ENCODE assay signal across 1 cellular context in the genomic region with DNA sequence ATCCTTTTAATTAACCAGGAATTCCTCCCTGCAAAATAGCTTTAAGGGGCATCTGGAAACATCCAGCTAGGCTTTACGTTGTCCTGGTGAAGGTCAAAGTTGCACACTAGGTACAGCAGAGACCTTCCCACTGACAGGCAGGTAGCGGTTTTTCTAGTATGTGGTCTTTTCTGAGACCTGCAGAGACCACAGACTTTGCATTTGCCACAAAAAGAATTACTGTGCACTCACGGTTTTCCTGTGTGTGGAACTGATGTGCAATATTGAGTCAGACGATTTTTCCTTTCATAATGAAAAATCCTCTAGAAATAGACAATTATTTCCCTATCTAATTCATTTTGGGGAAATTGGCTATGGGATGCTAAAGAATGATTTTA.
TF ChIP-seq lines count a peak whose summit lies in the region.

No MANE protein-coding gene starts in this region.

TF ChIP-seq in SK-N-SH treated with all-trans-retinoic acid at 6 μM for 48 hours, 23 proteins besides CTCF, POLR2A, EP300 and RAD21 (continued from another document):
- TF ChIP-seq, protein P1, sequence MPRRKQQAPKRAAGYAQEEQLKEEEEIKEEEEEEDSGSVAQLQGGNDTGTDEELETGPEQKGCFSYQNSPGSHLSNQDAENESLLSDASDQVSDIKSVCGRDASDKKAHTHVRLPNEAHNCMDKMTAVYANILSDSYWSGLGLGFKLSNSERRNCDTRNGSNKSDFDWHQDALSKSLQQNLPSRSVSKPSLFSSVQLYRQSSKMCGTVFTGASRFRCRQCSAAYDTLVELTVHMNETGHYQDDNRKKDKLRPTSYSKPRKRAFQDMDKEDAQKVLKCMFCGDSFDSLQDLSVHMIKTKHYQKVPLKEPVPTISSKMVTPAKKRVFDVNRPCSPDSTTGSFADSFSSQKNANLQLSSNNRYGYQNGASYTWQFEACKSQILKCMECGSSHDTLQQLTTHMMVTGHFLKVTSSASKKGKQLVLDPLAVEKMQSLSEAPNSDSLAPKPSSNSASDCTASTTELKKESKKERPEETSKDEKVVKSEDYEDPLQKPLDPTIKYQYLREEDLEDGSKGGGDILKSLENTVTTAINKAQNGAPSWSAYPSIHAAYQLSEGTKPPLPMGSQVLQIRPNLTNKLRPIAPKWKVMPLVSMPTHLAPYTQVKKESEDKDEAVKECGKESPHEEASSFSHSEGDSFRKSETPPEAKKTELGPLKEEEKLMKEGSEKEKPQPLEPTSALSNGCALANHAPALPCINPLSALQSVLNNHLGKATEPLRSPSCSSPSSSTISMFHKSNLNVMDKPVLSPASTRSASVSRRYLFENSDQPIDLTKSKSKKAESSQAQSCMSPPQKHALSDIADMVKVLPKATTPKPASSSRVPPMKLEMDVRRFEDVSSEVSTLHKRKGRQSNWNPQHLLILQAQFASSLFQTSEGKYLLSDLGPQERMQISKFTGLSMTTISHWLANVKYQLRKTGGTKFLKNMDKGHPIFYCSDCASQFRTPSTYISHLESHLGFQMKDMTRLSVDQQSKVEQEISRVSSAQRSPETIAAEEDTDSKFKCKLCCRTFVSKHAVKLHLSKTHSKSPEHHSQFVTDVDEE (CRISPR knock-in tag; IDR thresholded peaks at IDR 0.05): no peak
- TF ChIP-seq ZC3H10 (CRISPR knock-in tag; IDR thresholded peaks at IDR 0.05) (no peak), BACH2 (CRISPR knock-in tag; IDR thresholded peaks at IDR 0.05; ENCODE audit: borderline replicate concordance) (no peak), GLIS3 (CRISPR knock-in tag; IDR thresholded peaks at IDR 0.05) (no peak)
- TF ChIP-seq, protein P2, sequence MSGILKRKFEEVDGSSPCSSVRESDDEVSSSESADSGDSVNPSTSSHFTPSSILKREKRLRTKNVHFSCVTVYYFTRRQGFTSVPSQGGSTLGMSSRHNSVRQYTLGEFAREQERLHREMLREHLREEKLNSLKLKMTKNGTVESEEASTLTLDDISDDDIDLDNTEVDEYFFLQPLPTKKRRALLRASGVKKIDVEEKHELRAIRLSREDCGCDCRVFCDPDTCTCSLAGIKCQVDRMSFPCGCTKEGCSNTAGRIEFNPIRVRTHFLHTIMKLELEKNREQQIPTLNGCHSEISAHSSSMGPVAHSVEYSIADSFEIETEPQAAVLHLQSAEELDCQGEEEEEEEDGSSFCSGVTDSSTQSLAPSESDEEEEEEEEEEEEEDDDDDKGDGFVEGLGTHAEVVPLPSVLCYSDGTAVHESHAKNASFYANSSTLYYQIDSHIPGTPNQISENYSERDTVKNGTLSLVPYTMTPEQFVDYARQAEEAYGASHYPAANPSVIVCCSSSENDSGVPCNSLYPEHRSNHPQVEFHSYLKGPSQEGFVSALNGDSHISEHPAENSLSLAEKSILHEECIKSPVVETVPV (CRISPR knock-in tag; IDR thresholded peaks at IDR 0.05): no peak
